25 cellular contexts compared by ENCODE assay signal in the genomic region with DNA sequence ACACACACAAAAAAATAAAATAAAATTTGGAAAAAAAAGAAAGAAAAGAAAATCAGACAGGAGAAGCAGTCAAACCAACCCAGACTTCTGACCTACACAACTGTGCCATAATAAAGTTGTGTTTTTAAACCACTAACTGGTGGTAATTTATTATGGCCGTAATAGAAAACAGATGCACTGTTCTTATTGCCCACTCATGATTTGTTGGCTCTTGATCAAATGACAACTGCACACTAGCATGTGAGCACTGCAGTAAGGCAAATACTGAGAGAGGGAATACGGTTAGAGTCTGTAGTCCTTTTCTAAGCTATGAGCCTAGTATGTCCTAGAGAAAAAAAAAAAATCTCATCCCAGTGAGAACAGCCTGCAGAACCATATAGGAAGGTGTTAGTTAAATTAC.
"Had no signal": no experiment of that assay in that cellular context is flagged by ENCODE, and none has a peak within 500 bp of the region (broad histone marks: within the 10 kb centered on the region; RNA-seq: fewer than 3 reads in every experiment).

No MANE protein-coding gene starts in this region.

- H3K27ac ChIP-seq: adrenal gland, brain microvascular endothelial cell, hepatocyte, left lung, prostate gland, upper lobe of right lung had no signal

- H3K27ac Mint-ChIP-seq: activated naive CD8-positive, alpha-beta T cell; activated T-helper 17 cell treated with anti-CD3 and anti-CD28 coated beads, Interleukin-2, amount 50 U/mL, for 72 hours; dendritic cell treated with granulocyte-macrophage colony-stimulating factor and Interleukin-4, amounts not matched to agents 40 ng/mL and 50 ng/mL, for 4 days; immature natural killer cell; natural killer cell; WTC11 had no signal

- H3K9me3 Mint-ChIP-seq: activated T-helper 17 cell treated with anti-CD3 and anti-CD28 coated beads, Interleukin-2, amount 50 U/mL, for 72 hours; dendritic cell treated with granulocyte-macrophage colony-stimulating factor and Interleukin-4, amounts not matched to agents 40 ng/mL and 50 ng/mL, for 4 days; natural killer cell; WTC11 had no signal

- H3K4me3 ChIP-seq: adrenal gland, ascending aorta, hepatocyte, left lung, prostate gland, upper lobe of right lung had no signal

- H3K4me1 ChIP-seq: adrenal gland, left lung, prostate gland, upper lobe of right lung had no signal

- H3K36me3 Mint-ChIP-seq: activated naive CD8-positive, alpha-beta T cell; immature natural killer cell; natural killer cell; WTC11 had no signal

- H3K36me3 ChIP-seq: adrenal gland, ascending aorta, brain microvascular endothelial cell, left lung, prostate gland, upper lobe of right lung had no signal

- H3K27me3 Mint-ChIP-seq: dendritic cell treated with granulocyte-macrophage colony-stimulating factor and Interleukin-4, amounts not matched to agents 40 ng/mL and 50 ng/mL, for 4 days had no signal

- H3K27me3 ChIP-seq: adrenal gland, ascending aorta, brain microvascular endothelial cell, hepatocyte, left lung, upper lobe of right lung had no signal

- H3K4me1 Mint-ChIP-seq: activated T-helper 17 cell treated with anti-CD3 and anti-CD28 coated beads, Interleukin-2, amount 50 U/mL, for 72 hours; immature natural killer cell; natural killer cell had no signal

- H3K4me3 Mint-ChIP-seq: activated naive CD8-positive, alpha-beta T cell; activated T-helper 17 cell treated with anti-CD3 and anti-CD28 coated beads, Interleukin-2, amount 50 U/mL, for 72 hours; dendritic cell treated with granulocyte-macrophage colony-stimulating factor and Interleukin-4, amounts not matched to agents 40 ng/mL and 50 ng/mL, for 4 days; immature natural killer cell; natural killer cell; WTC11 had no signal

- H3K9me3 ChIP-seq: adrenal gland, ascending aorta, left lung, prostate gland, upper lobe of right lung had no signal

- ATAC-seq: activated T-helper 17 cell treated with anti-CD3 and anti-CD28 coated beads, Interleukin-2, amount 50 U/mL, for 72 hours; left lung; natural killer cell; upper lobe of right lung; WTC11 had no signal

- DNase-seq: activated naive CD4-positive, alpha-beta T cell; activated T-cell treated with anti-CD3 and anti-CD28 coated beads, Interleukin-2, amount 50 U/mL, for 1 hour; adrenal gland; brain microvascular endothelial cell; caudate nucleus; effector CD4-positive, alpha-beta T cell; erythroblast; glutamatergic neuron; immature natural killer cell; left lung; mammary epithelial cell; midbrain; natural killer cell; stimulated activated CD4-positive, alpha-beta T cell treated with anti-CD3 and anti-CD28 coated beads, Interleukin-2, amount 100 ng/mL, for 48 hours; stimulated activated CD8-positive, alpha-beta memory T cell treated with anti-CD3 and anti-CD28 coated beads, Interleukin-4, amount 100 ng/mL, for 48 hours; stimulated activated naive CD4-positive, alpha-beta T cell; T-helper 9 cell; upper lobe of right lung had no signal
